In the genomic region with DNA sequence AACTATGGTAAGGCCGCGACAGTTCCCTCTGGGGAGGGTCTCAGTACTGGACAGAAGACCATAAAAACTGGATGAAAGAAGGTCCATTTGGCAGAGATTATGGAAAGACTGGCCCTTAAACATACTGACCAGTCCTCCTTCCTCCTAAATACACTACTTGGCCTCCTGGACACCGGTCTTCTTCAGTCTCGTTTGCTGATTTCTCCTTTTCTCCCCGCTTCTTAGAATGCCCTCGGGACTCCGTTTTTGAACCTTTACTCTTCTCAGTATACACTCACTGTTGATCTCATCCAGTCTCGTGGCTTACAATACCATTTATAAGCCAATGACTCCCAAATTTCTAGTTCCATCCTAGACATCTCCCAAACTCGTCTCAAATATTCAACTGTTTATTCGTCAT, we compare ENCODE assay signal across 8 cellular contexts. TPM values are rescaled to one million over a fixed set of nuclear protein-coding genes. Genes with fewer than 3 reads are reported as not detected.
A peak's percentile ranks its signal among the peaks of the same experiment; 100 is the strongest.
DNase-seq lines count a peak whose midpoint lies in the region; ATAC-seq, FAIRE-seq and TF ChIP-seq lines count a peak whose summit lies in the region.

No MANE protein-coding gene starts in this region.

- ATAC-seq in Panc1 (no peak), pancreas (peak in 2 of 4 donors; percentile 10 to 31), HG03095 (IDR thresholded peaks at IDR 0.05; ENCODE audit: unreplicated experiment) (no peak), GM18873 (IDR thresholded peaks at IDR 0.05; ENCODE audit: low FRiP score, unreplicated experiment) (no peak)

- no peaks in the 10 kb centered on the region for H3K9me3 ChIP-seq in Panc1 (ENCODE audit: control insufficient read depth, insufficient read depth, low read depth, low read length)
- no peaks in the 10 kb centered on the region for H3K9me3 ChIP-seq in pancreas

- FAIRE-seq in pancreas (lab: Jason Lieb, UNC) = no peak

- no peak for TF ChIP-seq CTCF in Panc1 (IDR thresholded peaks at IDR 0.05)
- no peak for TF ChIP-seq CTCF in epithelial cell of proximal tubule (conservative IDR thresholded peaks at IDR 0.05; ENCODE audit: low read depth, low read length)
- no peak for TF ChIP-seq CTCF in pancreas (IDR thresholded peaks at IDR 0.05)

- H3K36me3 ChIP-seq in Panc1 (ENCODE audit: control insufficient read depth, insufficient read depth, low read length) = peaks cover 22% of the 10 kb centered on the region
- peaks cover 0 to 14% (median 10%) of the 10 kb centered on the region in 3 donors for H3K36me3 ChIP-seq in pancreas

- POLR2A ChIA-PET in Panc1 (lab: Charles Lee) = interaction anchor here (0.6 to 0.7 kb wide), 2 partner anchors 24 to 144 kb away, joined by 3 to 10 read pairs; no protein-coding TSS in a partner anchor

- DNase-seq in Daoy (ENCODE audit: low read depth) = peak; percentile 5
- DNase-seq in Panc1 (ENCODE audit: low read depth, low spot score) = no peak
- DNase-seq in epithelial cell of proximal tubule (ENCODE audit: low read depth) = no peak
- DNase-seq in pancreas = no peak
- no peak for DNase-seq in posterior vena cava (ENCODE audit: low spot score)
- no peak for DNase-seq in nucleus accumbens (lab: John Stamatoyannopoulos, UW)

- 39% methylated on average over 10 of the region's 10 CpGs for WGBS in pancreas, 2 donors

- intact Hi-C loops in Panc1 (cut with micrococcal nuclease; ENCODE audit: unreplicated experiment) (loop anchor here (2.0 kb wide), 2 partner anchors 19 to 73 kb away; no protein-coding TSS in a partner anchor), pancreas (cut with DNase I) (no loop called here), posterior vena cava (cut with DNase I) (no loop called here)

- CTCF ChIA-PET in Panc1 (lab: Charles Lee) = no interaction called here

- H3K27me3 ChIP-seq in Panc1 (ENCODE audit: control insufficient read depth, insufficient read depth, low read length) (no peaks in the 10 kb centered on the region), pancreas (no peaks in the 10 kb centered on the region)

- in situ Hi-C loops in Panc1 (cut with HindIII; ENCODE audit: low pct_unique_long_range_greater_than_20kb, low sequenced_read_pairs) = no loop called here

- H3K27ac ChIP-seq in Panc1 (ENCODE audit: low read length) (peak overlapping the region; percentile 99), pancreas (peak overlapping the region; percentile 66 to 85 (median 81))

- BruUV-seq in Panc1 (replicated peaks; lab: Mats Ljungman, UMichigan) = TSS peak; percentile 94

- H3K4me3 ChIP-seq in Panc1 (ENCODE audit: low read depth in 2 of 2, low read length in 2 of 2) (peak overlapping the region; percentile 78 to 85), epithelial cell of proximal tubule (ENCODE audit: low read depth, low read length) (peak overlapping the region; percentile 75), pancreas (peak overlapping the region; percentile 42 to 81 (median 67))

- peaks cover 13% of the 10 kb centered on the region for H3K4me1 ChIP-seq in Panc1 (ENCODE audit: control insufficient read depth, insufficient read depth, low read length)
- H3K4me1 ChIP-seq in pancreas = peaks cover 3 to 16% (median 4%) of the 10 kb centered on the region in 3 donors

RNA-seq across cellular contexts. Expression of gene MRPL9, which starts 0.7 kb away (rescaled TPM):
- total RNA-seq in Daoy (2014; rRNA removed; shearing (Covaris generic)) = 197 and 249 TPM in 2 replicates
- total RNA-seq in Panc1 (2021; ENCODE audit: unreplicated experiment) (98.3 TPM), epithelial cell of proximal tubule (136 and 166 TPM in 2 replicates), pancreas (10 to 100 TPM; 21.8 to 27.9 (median 24.6) TPM), posterior vena cava (10 to 100 TPM; 46.3 to 49.1 TPM)
- polyA plus RNA-seq in Panc1 (2012; ENCODE audit: insufficient read length) = 87.4 TPM
- 10 to 100 TPM; 47.0 to 61.9 TPM for polyA plus RNA-seq in pancreas

RNA-seq across cellular contexts. Expression of gene TDRKH, which starts 26.3 kb away (rescaled TPM):
- 12.6 and 13.8 TPM in 2 replicates for total RNA-seq in Daoy (2014; rRNA removed; shearing (Covaris generic))
- 33.6 TPM for total RNA-seq in Panc1 (2021; ENCODE audit: unreplicated experiment)
- 21.8 TPM for polyA plus RNA-seq in Panc1 (2012; ENCODE audit: insufficient read length)
- 7.4 and 9.5 TPM in 2 replicates for total RNA-seq in epithelial cell of proximal tubule
- total RNA-seq in pancreas = 1 to 10 TPM; 2.6 to 7.5 (median 4.1) TPM
- polyA plus RNA-seq in pancreas = 1 to 10 TPM; 2.6 to 4.2 TPM
- total RNA-seq in posterior vena cava = 1 to 10 TPM; 4.7 to 5.1 TPM

RNA-seq across cellular contexts. Expression of gene LINGO4, which starts 41.2 kb away (rescaled TPM):
- not detected in 2 replicates for total RNA-seq in Daoy (2014; rRNA removed; shearing (Covaris generic))
- total RNA-seq in Panc1 (2021; ENCODE audit: unreplicated experiment) (not detected), epithelial cell of proximal tubule (not detected in 2 replicates), pancreas (under 1 TPM; 0.15 to 0.52 (median 0.26) TPM), posterior vena cava (not detected)
- not detected for polyA plus RNA-seq in Panc1 (2012; ENCODE audit: insufficient read length)
- polyA plus RNA-seq in pancreas = under 1 TPM; 0.27 to 0.89 TPM

RNA-seq across cellular contexts. Expression of gene RIIAD1, which starts 42.7 kb away (rescaled TPM):
- not detected in 2 replicates for total RNA-seq in Daoy (2014; rRNA removed; shearing (Covaris generic))
- total RNA-seq in Panc1 (2021; ENCODE audit: unreplicated experiment) (not detected), epithelial cell of proximal tubule (not detected in 2 replicates), pancreas (under 1 TPM in 4 of 6 donors, not detected in 2; 0.56 to 0.69 (median 0.63) TPM), posterior vena cava (1 to 10 TPM in 1 of 2 donors, not detected in 1; 4.0 TPM)
- polyA plus RNA-seq in Panc1 (2012; ENCODE audit: insufficient read length) = not detected
- 1 to 10 TPM; 3.7 to 7.5 TPM for polyA plus RNA-seq in pancreas

RNA-seq across cellular contexts. Expression of gene CELF3, which starts 47.4 kb away (rescaled TPM):
- 0.11 TPM in 1 of 2 replicates, not detected in the other for total RNA-seq in Daoy (2014; rRNA removed; shearing (Covaris generic))
- not detected for total RNA-seq in Panc1 (2021; ENCODE audit: unreplicated experiment)
- not detected for polyA plus RNA-seq in Panc1 (2012; ENCODE audit: insufficient read length)
- total RNA-seq in epithelial cell of proximal tubule = not detected in 2 replicates
- total RNA-seq in pancreas = 1 to 10 TPM; 1.1 to 8.6 (median 3.6) TPM
- 10 to 100 TPM; 39.2 to 76.3 TPM for polyA plus RNA-seq in pancreas
- under 1 TPM in 1 of 2 donors, not detected in 1; 0.10 TPM for total RNA-seq in posterior vena cava
